ENCODE assay signal across 1 cellular context in the genomic region with DNA sequence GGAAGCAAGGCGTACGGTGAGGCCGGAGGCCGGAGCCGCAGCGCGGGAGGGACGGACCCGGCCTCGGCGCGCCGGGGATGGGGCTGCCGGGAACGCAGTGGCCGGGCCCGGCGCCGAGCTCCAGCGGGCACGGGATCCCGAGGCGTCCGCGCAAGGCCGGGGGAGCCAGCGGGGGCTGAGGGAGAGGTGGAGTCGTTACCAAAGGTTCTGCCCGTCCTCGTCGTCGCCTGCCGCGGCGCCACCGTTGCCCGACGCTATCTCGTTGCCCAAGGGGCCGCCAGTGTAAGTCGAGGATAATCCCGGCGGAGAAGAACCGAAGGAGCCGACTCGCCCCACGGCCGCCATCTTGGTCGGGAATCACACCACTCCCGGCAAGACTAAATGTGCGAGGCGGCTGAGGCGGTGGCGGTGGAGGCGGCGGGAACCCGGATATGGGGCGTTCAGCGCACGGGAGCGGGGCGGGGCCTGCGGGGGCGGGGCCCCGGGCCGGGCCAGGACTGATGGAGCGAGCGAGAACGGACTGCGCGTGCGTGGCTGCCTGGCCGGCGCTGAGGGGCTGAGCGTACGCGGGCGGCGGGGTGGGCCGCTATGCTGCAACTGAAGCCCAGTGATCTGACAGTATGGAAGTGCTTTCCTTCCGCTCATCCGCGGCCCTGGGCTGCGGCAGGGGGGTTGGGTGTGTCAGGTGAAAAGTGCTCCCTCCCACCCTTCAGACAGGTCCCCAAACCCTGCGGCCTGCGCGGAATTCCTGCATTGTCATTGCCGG.
TF ChIP-seq lines count a peak whose summit lies in the region.

Gene DYNC1LI1 (minus strand): TSS at position 433 of the 766 bp plus-strand sequence. CDS start 88 bp downstream, at position 345.

TF ChIP-seq in SK-N-SH, 30 proteins besides CTCF, POLR2A, EP300 and RAD21 (continued from another document):
- TF ChIP-seq, protein P1, sequence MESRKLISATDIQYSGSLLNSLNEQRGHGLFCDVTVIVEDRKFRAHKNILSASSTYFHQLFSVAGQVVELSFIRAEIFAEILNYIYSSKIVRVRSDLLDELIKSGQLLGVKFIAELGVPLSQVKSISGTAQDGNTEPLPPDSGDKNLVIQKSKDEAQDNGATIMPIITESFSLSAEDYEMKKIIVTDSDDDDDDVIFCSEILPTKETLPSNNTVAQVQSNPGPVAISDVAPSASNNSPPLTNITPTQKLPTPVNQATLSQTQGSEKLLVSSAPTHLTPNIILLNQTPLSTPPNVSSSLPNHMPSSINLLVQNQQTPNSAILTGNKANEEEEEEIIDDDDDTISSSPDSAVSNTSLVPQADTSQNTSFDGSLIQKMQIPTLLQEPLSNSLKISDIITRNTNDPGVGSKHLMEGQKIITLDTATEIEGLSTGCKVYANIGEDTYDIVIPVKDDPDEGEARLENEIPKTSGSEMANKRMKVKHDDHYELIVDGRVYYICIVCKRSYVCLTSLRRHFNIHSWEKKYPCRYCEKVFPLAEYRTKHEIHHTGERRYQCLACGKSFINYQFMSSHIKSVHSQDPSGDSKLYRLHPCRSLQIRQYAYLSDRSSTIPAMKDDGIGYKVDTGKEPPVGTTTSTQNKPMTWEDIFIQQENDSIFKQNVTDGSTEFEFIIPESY (IDR thresholded peaks at IDR 0.05; ENCODE audit: borderline replicate concordance, low read depth), result no peak
- peak; percentile 29; the same call in 1 of the 2 replicates for TF ChIP-seq SIN3A (IDR thresholded peaks at IDR 0.05; ENCODE audit: borderline replicate concordance, low read depth, low read length)
- TF ChIP-seq MEF2A (IDR thresholded peaks at IDR 0.05; ENCODE audit: borderline replicate concordance, low read depth), result no peak
- TF ChIP-seq RCOR1 (IDR thresholded peaks at IDR 0.05; ENCODE audit: low read length), result no peak
- TF ChIP-seq TEAD4 (IDR thresholded peaks at IDR 0.05; ENCODE audit: borderline replicate concordance, insufficient read depth), result 0 out of 2 replicates have a peak, but pooled peaks have one; percentile 30
- no peak for TF ChIP-seq FOXJ3 (CRISPR knock-in tag; IDR thresholded peaks at IDR 0.05)
- TF ChIP-seq, protein P2, sequence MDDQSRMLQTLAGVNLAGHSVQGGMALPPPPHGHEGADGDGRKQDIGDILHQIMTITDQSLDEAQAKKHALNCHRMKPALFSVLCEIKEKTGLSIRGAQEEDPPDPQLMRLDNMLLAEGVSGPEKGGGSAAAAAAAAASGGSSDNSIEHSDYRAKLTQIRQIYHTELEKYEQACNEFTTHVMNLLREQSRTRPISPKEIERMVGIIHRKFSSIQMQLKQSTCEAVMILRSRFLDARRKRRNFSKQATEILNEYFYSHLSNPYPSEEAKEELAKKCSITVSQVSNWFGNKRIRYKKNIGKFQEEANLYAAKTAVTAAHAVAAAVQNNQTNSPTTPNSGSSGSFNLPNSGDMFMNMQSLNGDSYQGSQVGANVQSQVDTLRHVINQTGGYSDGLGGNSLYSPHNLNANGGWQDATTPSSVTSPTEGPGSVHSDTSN (IDR thresholded peaks at IDR 0.05), result no peak
- TF ChIP-seq MAX (IDR thresholded peaks at IDR 0.05; ENCODE audit: low read depth), result peak; percentile 84; the same call in 1 of the 2 replicates
- TF ChIP-seq GATA2 (CRISPR knock-in tag; IDR thresholded peaks at IDR 0.05), result no peak
- no peak for TF ChIP-seq EZH2phosphoT487 (IDR thresholded peaks at IDR 0.05; ENCODE audit: borderline replicate concordance, low read depth)
- TF ChIP-seq ELF1 (IDR thresholded peaks at IDR 0.05), result peak; percentile 79
